13 cellular contexts compared by ENCODE assay signal in the genomic region with DNA sequence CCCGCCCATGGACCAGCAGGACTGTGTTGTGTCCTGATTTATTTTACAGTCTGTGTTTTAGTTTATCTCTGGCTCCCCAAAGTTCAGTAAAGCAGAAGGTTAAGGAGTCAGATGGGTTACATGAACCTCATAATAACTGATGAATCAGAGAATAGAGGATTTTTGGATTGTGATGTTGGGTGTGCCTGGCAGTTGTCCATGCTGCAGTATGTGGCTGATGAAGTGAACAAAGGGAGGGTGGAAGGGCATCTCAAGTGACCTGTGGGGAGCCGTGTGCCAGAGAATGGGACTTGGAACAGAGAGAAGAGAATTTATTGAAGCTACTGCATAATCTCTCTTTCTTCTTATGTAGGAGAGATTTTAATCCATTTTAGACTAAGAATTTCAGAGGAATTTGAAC.
DNase-seq lines count a peak whose midpoint lies in the region; ATAC-seq and TF ChIP-seq lines count a peak whose summit lies in the region.
"Had no signal": no experiment of that assay in that cellular context is flagged by ENCODE, and none has a peak within 500 bp of the region (broad histone marks: within the 10 kb centered on the region; RNA-seq: fewer than 3 reads in every experiment).

No MANE protein-coding gene starts in this region.

- H3K36me3 ChIP-seq in IMR-90 (ENCODE audit: control insufficient read depth, insufficient read depth, low read length): peaks cover 34% of the 10 kb centered on the region

- no peak overlapping the region for H2AFZ ChIP-seq in IMR-90 (replicated peaks; ENCODE audit: low read length, poor library complexity)

- H2AK9ac ChIP-seq in IMR-90 (replicated peaks; ENCODE audit: low read depth, low read length, poor library complexity): no peak overlapping the region

- in situ Hi-C loops in IMR-90 (cut with MboI; ENCODE audit: low sequenced_read_pairs): loop anchor here (10.0 kb wide), 2 partner anchors 318 to 418 kb away; no protein-coding TSS in a partner anchor

- H3K9ac ChIP-seq in IMR-90 (ENCODE audit: low read depth, low read length): no peak overlapping the region

- no peaks in the 10 kb centered on the region for H3K4me1 Mint-ChIP-seq in nephron progenitor cell

- H4K8ac ChIP-seq in IMR-90 (ENCODE audit: low read depth in 2 of 2, low read length in 2 of 2): no peak overlapping the region

- peaks cover 19% of the 10 kb centered on the region for H3K9me1 ChIP-seq in IMR-90 (ENCODE audit: insufficient read depth, low read length)

- H2BK15ac ChIP-seq in IMR-90 (ENCODE audit: low read depth, low read length): no peak overlapping the region

- H3K56ac ChIP-seq in IMR-90 (ENCODE audit: extremely low read depth, insufficient read depth, low read length): no peak overlapping the region

- dilution Hi-C loops in IMR-90 (cut with HindIII; ENCODE audit: low sequenced_read_pairs, unreplicated experiment): no loop called here

- intact Hi-C loops in IMR-90 (cut with micrococcal nuclease) (no loop called here), dorsolateral prefrontal cortex (cut with DNase I) (loop anchor here in 1 of 2 donors (5.0 kb wide), 1 partner anchor 39 kb away; no protein-coding TSS in a partner anchor)

- H3K27me3 ChIP-seq in IMR-90 (ENCODE audit: control insufficient read depth, insufficient read depth, low read length): no peaks in the 10 kb centered on the region
- no peaks in the 10 kb centered on the region for H3K27me3 ChIP-seq in dorsolateral prefrontal cortex

- no peaks in the 10 kb centered on the region for H3K27me3 Mint-ChIP-seq in nephron progenitor cell (ENCODE audit: low read depth, poor library complexity)

- H3K4me1 ChIP-seq in IMR-90 (ENCODE audit: control insufficient read depth, insufficient read depth, low read length): peaks cover 13% of the 10 kb centered on the region

- H3K23ac ChIP-seq in IMR-90 (ENCODE audit: low read depth, low read length): no peak overlapping the region

- TF ChIP-seq RAD21 in IMR-90 (IDR thresholded peaks at IDR 0.05; ENCODE audit: low read length): no peak

- H3K4ac ChIP-seq in IMR-90 (ENCODE audit: low read depth, low read length): no peak overlapping the region

- no peak overlapping the region for H3K4me2 ChIP-seq in IMR-90 (ENCODE audit: low read depth, low read length)

- H4K20me1 ChIP-seq in IMR-90 (ENCODE audit: insufficient read depth, low read length): peaks cover 21% of the 10 kb centered on the region; the same call in 1 of the 2 replicates

- no peak overlapping the region for H2BK20ac ChIP-seq in IMR-90 (ENCODE audit: low read depth, low read length)

- no CpG with 5 or more reads among the region's 2 CpGs for WGBS in IMR-90 (ENCODE audit: extremely low coverage in 2 of 2, insufficient read length in 1 of 2), 2 experiments

- ATAC-seq in IMR-90 (ENCODE audit: low read depth): peak; percentile 22

- H3K9me3 Mint-ChIP-seq in nephron progenitor cell: no peaks in the 10 kb centered on the region

- peaks cover 37 to 83% of the 10 kb centered on the region in 2 experiments for H3K79me1 ChIP-seq in IMR-90 (ENCODE audit: low read depth in 1 of 2, low read length in 2 of 2)

- H3K14ac ChIP-seq in IMR-90 (replicated peaks; ENCODE audit: low read depth, low read length): no peak overlapping the region

- POLR2A ChIA-PET in IMR-90 (lab: Charles Lee; ENCODE audit: unreplicated experiment): no interaction called here

- H2BK5ac ChIP-seq in IMR-90 (ENCODE audit: low read depth, low read length, poor library complexity, severe bottlenecking): no peak overlapping the region

- DNase-seq in AG10803 (ENCODE audit: low read depth): peak; percentile 71
- no peak for DNase-seq in IMR-90
- DNase-seq in dorsolateral prefrontal cortex: no peak
- no peak for DNase-seq in nephron progenitor cell
- DNase-seq in NOMO-1 treated with DMSO at 0.1 percent for 48 hours (lab: John Stamatoyannopoulos, UW; ENCODE audit: unreplicated experiment): no peak
- no peak for DNase-seq in GM19238 (ENCODE audit: insufficient read length, low spot score)
- no peak for DNase-seq in NCI-H524 treated with DMSO at 0.1 percent for 48 hours (lab: John Stamatoyannopoulos, UW)
- DNase-seq in NCI-H226: no peak
- DNase-seq: activated CD4-positive, CD25-positive, alpha-beta regulatory T cell treated with anti-CD3 and anti-CD28 coated beads, Interleukin-2, amount 50 U/mL, for 72 hours; activated naive CD4-positive, alpha-beta T cell treated with anti-CD3 and anti-CD28 coated beads, Interleukin-2, amount 50 U/mL, for 16 hours; NCI-H524 had no signal

- H3K4me3 Mint-ChIP-seq in nephron progenitor cell: no peak overlapping the region

- TF ChIP-seq CTCF in AG10803 (conservative IDR thresholded peaks at IDR 0.05; ENCODE audit: low read length) (no peak), IMR-90 (conservative IDR thresholded peaks at IDR 0.05; ENCODE audit: low read depth, low read length) (no peak), dorsolateral prefrontal cortex (IDR thresholded peaks at IDR 0.05 in 54 of 56, conservative IDR thresholded peaks at IDR 0.05 in 2 of 56; ENCODE audit: low read depth in 1 of 56, partially characterized antibody in 56 of 56) (no peak), nephron progenitor cell (IDR thresholded peaks at IDR 0.05) (no peak)

- no peak overlapping the region for H4K5ac ChIP-seq in IMR-90 (ENCODE audit: low read depth, low read length)

- CTCF ChIA-PET in IMR-90 (lab: Yijun Ruan, JAX): no interaction called here

- H3K4me3 ChIP-seq in AG10803 (ENCODE audit: low read length) (no peak overlapping the region), IMR-90 (ENCODE audit: insufficient read depth, low read depth, low read length) (no peak overlapping the region), dorsolateral prefrontal cortex (no peak overlapping the region)
- H3K4me3 ChIP-seq: thoracic aorta had no signal

- peak overlapping the region; percentile 6 for H3K27ac Mint-ChIP-seq in nephron progenitor cell

- H4K91ac ChIP-seq in IMR-90 (ENCODE audit: insufficient read depth, low read depth, low read length): no peak overlapping the region

- no TSS peak for BruUV-seq in IMR-90 (replicated peaks; lab: Mats Ljungman, UMichigan)

- H3K9me3 ChIP-seq in IMR-90 (ENCODE audit: control insufficient read depth, insufficient read depth, low read length): no peaks in the 10 kb centered on the region
- H3K9me3 ChIP-seq: thoracic aorta had no signal

- no peak overlapping the region for H3K18ac ChIP-seq in IMR-90 (ENCODE audit: low read depth, low read length)

- no peak for TF ChIP-seq POLR2A in IMR-90 (IDR thresholded peaks at IDR 0.05; ENCODE audit: low read depth, low read length)

- no peak overlapping the region for H2AK5ac ChIP-seq in IMR-90 (ENCODE audit: low read depth, low read length)

- no peak overlapping the region for H2BK120ac ChIP-seq in IMR-90 (ENCODE audit: low read depth, low read length)

- H3K27ac ChIP-seq in IMR-90 (ENCODE audit: insufficient read depth, low read length) (no peak overlapping the region), dorsolateral prefrontal cortex (peak overlapping the region in 56 of 59 donors; percentile 4 to 82 (median 66))
- H3K27ac ChIP-seq: C4-2B had no signal

- peaks cover 73% of the 10 kb centered on the region for H3K36me3 Mint-ChIP-seq in nephron progenitor cell (ENCODE audit: low read depth)

TF ChIP-seq in IMR-90, 13 proteins besides CTCF, POLR2A, EP300 and RAD21:
- no peak for TF ChIP-seq RFX5 (IDR thresholded peaks at IDR 0.05; ENCODE audit: low read depth, low read length)
- no peak for TF ChIP-seq MXI1 (IDR thresholded peaks at IDR 0.05; ENCODE audit: borderline replicate concordance, low read depth, low read length)
- no peak for TF ChIP-seq MAZ (IDR thresholded peaks at IDR 0.05; ENCODE audit: borderline replicate concordance, low read depth, low read length)
- no peak for TF ChIP-seq FOS (IDR thresholded peaks at IDR 0.05; ENCODE audit: low read depth, low read length)
- no peak for TF ChIP-seq NFE2L2 (IDR thresholded peaks at IDR 0.05; ENCODE audit: low read depth, low read length)
- TF ChIP-seq CEBPB (IDR thresholded peaks at IDR 0.05; ENCODE audit: low read depth, low read length): no peak
